Comparison of ENCODE assay signal across 21 cellular contexts in the genomic region with DNA sequence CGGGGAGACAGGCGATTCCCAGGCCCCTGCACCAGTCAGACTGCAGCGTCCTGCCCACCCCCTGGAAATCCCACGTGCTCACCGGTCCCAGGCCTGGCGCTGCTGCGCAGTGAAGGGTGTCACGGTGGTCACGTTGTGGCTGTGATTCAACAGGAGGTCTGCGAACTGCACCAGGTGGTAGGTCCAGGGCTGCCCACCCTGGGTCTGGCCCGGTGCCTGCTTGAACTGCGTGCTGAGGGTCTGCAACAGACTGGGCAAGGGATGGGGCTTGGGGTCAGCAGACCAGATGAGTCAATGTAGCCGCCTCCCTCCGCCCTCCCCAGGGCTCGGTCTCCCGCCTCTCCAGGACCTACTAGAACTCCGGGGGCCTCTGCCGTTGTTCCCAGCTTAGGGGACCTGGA. TPM values are rescaled to one million over a fixed set of nuclear protein-coding genes. Genes with fewer than 3 reads are reported as not detected.
DNase-seq lines count a peak whose midpoint lies in the region; ATAC-seq, FAIRE-seq and TF ChIP-seq lines count a peak whose summit lies in the region.
"Had no signal": no experiment of that assay in that cellular context is flagged by ENCODE, and none has a peak within 500 bp of the region (broad histone marks: within the 10 kb centered on the region; RNA-seq: fewer than 3 reads in every experiment).

No MANE protein-coding gene starts in this region.

- ATAC-seq in stimulated activated naive CD8-positive, alpha-beta T cell treated with anti-CD3 and anti-CD28 coated beads, Interleukin-15, Interleukin-2, amounts not matched to agents 100 U/mL and 50 U/mL, for 24 hours, result no peak
- no peak for ATAC-seq in stimulated activated naive CD8-positive, alpha-beta T cell treated with anti-CD3 and anti-CD28 coated beads, Interleukin-15, amount 100 ng/mL, for 72 hours
- ATAC-seq in HepG2, result no peak
- ATAC-seq in GM18868 (IDR thresholded peaks at IDR 0.05; ENCODE audit: unreplicated experiment), result no peak
- ATAC-seq in GM18907 (IDR thresholded peaks at IDR 0.05; ENCODE audit: unreplicated experiment), result no peak
- ATAC-seq: CD8-positive, alpha-beta T cell had no signal

- H3K36me3 ChIP-seq in HepG2 (replicated peaks in 1 of 2; ENCODE audit: control insufficient read depth in 1 of 2, insufficient read depth in 2 of 2, low read length in 2 of 2), result peaks cover 51 to 85% of the 10 kb centered on the region in 2 experiments

- H3K27me3 ChIP-seq in HepG2 (ENCODE audit: control insufficient read depth in 1 of 2, insufficient read depth in 2 of 2, low read length in 2 of 2), result no peaks in the 10 kb centered on the region

- FAIRE-seq in HepG2 (lab: Jason Lieb, UNC), result no peak
- FAIRE-seq: A204.1, D721Med, H54 had no signal

- H3K4me1 Mint-ChIP-seq in stimulated activated naive CD8-positive, alpha-beta T cell treated with anti-CD3 and anti-CD28 coated beads, Interleukin-15, amount 100 ng/mL, for 72 hours, result peaks cover 7% of the 10 kb centered on the region
- H3K4me1 Mint-ChIP-seq: CD14-positive monocyte had no signal

- H3K79me2 ChIP-seq in HepG2 (ENCODE audit: insufficient read depth, low read length), result peaks cover under 1% of the 10 kb centered on the region

- CTCF ChIA-PET in HepG2 (lab: Yijun Ruan, JAX; ENCODE audit: low intra/inter-chr PET ratio, low total read pairs), result no interaction called here

- no peaks in the 10 kb centered on the region for H3K9me3 ChIP-seq in HepG2 (ENCODE audit: low read length)

- no peak overlapping the region for H3K27ac Mint-ChIP-seq in stimulated activated naive CD8-positive, alpha-beta T cell treated with anti-CD3 and anti-CD28 coated beads, Interleukin-15, amount 100 ng/mL, for 72 hours
- H3K27ac Mint-ChIP-seq: CD8-positive, alpha-beta T cell had no signal

- no peaks in the 10 kb centered on the region for H3K9me3 Mint-ChIP-seq in stimulated activated naive CD8-positive, alpha-beta T cell treated with anti-CD3 and anti-CD28 coated beads, Interleukin-15, amount 100 ng/mL, for 72 hours
- H3K9me3 Mint-ChIP-seq: CD14-positive monocyte; CD8-positive, alpha-beta T cell had no signal

- no peak overlapping the region for H3K27ac ChIP-seq in HepG2 (ENCODE audit: extremely low read length, insufficient read depth, low read length)
- H3K27ac ChIP-seq: GM23248, HL-60 had no signal

- DNase-seq in stimulated activated naive CD8-positive, alpha-beta T cell treated with anti-CD3 and anti-CD28 coated beads, Interleukin-15, Interleukin-2, amounts not matched to agents 100 U/mL and 50 U/mL, for 24 hours, result peak; percentile 2
- DNase-seq in stimulated activated naive CD8-positive, alpha-beta T cell treated with anti-CD3 and anti-CD28 coated beads, Interleukin-15, amount 100 ng/mL, for 72 hours, result no peak
- no peak for DNase-seq in HepG2 (ENCODE audit: low spot score)
- DNase-seq in posterior vena cava (ENCODE audit: low spot score), result peak; percentile 76
- no peak for DNase-seq in DMS153 treated with DMSO at 0.1 percent for 48 hours (lab: John Stamatoyannopoulos, UW; ENCODE audit: unreplicated experiment)
- DNase-seq: CD8-positive, alpha-beta T cell; COR-L47; DMS153; DND-41; GDM1; GM23248; KBM-7 had no signal

- H3K4me2 ChIP-seq in HepG2 (ENCODE audit: low read depth, low read length), result no peak overlapping the region

- TF ChIP-seq POLR2A in HepG2 (IDR thresholded peaks at IDR 0.05; ENCODE audit: insufficient read depth in 1 of 2, low read depth in 2 of 2, low read length in 2 of 2), result no peak

- TF ChIP-seq EP300 in HepG2 (IDR thresholded peaks at IDR 0.05; ENCODE audit: low read depth in 2 of 2, low read length in 2 of 2) (no peak), HepG2 (CRISPR knock-in tag; IDR thresholded peaks at IDR 0.05; ENCODE audit: borderline replicate concordance) (no peak)

- H3K9ac ChIP-seq in HepG2 (ENCODE audit: insufficient read depth, low read depth, low read length), result no peak overlapping the region
- H3K9ac ChIP-seq: GM23248 had no signal

- in situ Hi-C loops in HepG2 (cut with HindIII; ENCODE audit: extremely low pct_ligation_motif_present, low pct_unique_long_range_greater_than_20kb), result no loop called here

- BruUV-seq in HepG2 (replicated peaks; lab: Mats Ljungman, UMichigan), result no TSS peak

- no peak overlapping the region for H3K4me3 Mint-ChIP-seq in stimulated activated naive CD8-positive, alpha-beta T cell treated with anti-CD3 and anti-CD28 coated beads, Interleukin-15, amount 100 ng/mL, for 72 hours
- H3K4me3 Mint-ChIP-seq: CD14-positive monocyte; CD8-positive, alpha-beta T cell had no signal

- no peaks in the 10 kb centered on the region for H4K20me1 ChIP-seq in HepG2 (ENCODE audit: insufficient read depth, low read length)

- no peak overlapping the region for H2AFZ ChIP-seq in HepG2 (ENCODE audit: low read length)
- H2AFZ ChIP-seq: GM23248 had no signal

- H3K4me1 ChIP-seq in HepG2 (ENCODE audit: insufficient read depth, low read length), result 0 out of 2 replicates have a peak, but pooled peaks cover under 1% of the 10 kb centered on the region

- intact Hi-C loops in HepG2 (cut with micrococcal nuclease; ENCODE audit: unreplicated experiment), result no loop called here
- intact Hi-C loops in posterior vena cava (cut with DNase I), result no loop called here

- TF ChIP-seq CTCF in HepG2 (CRISPR knock-in tag; IDR thresholded peaks at IDR 0.05), result no peak

- H3K27me3 Mint-ChIP-seq in stimulated activated naive CD8-positive, alpha-beta T cell treated with anti-CD3 and anti-CD28 coated beads, Interleukin-15, amount 100 ng/mL, for 72 hours, result no peaks in the 10 kb centered on the region

- POLR2A ChIA-PET in HepG2 (lab: Yijun Ruan, JAX), result no interaction called here

- no peak for TF ChIP-seq RAD21 in HepG2 (CRISPR knock-in tag; IDR thresholded peaks at IDR 0.05)

- H3K4me3 ChIP-seq in HepG2 (replicated peaks in 1 of 3; ENCODE audit: insufficient read depth in 1 of 3, low read depth in 2 of 3, low read length in 3 of 3), result no peak overlapping the region
- H3K4me3 ChIP-seq: GM23248 had no signal

- 98% methylated on average over 6 of the region's 18 CpGs for WGBS in HepG2 (ENCODE audit: low lambda C conversion rate)

RNA-seq across cellular contexts. Expression of gene MYBBP1A, which starts 7.1 kb away (rescaled TPM):
- total RNA-seq in HepG2 (2016; rRNA removed; fragmentation: Illumina TruSeq; extraction: Trizol) (40.4 and 54.8 TPM in 2 replicates), posterior vena cava (10 to 100 TPM; 37.9 to 41.0 TPM)
- total RNA-seq in HepG2 (2016; cell fraction: cytosol; rRNA removed; fragmentation: Illumina TruSeq; extraction: Trizol; ENCODE audit: low read depth), result 58.9 and 65.5 TPM in 2 replicates
- 35.1 and 61.8 TPM in 2 replicates for total RNA-seq in HepG2 (2016; cell fraction: insoluble cytoplasmic fraction; rRNA removed; fragmentation: Illumina TruSeq; extraction: Trizol)
- total RNA-seq in HepG2 (2016; cell fraction: membrane; rRNA removed; fragmentation: Illumina TruSeq; extraction: Trizol), result 24.4 and 24.9 TPM in 2 replicates
- total RNA-seq in HepG2 (2016; cell fraction: nucleus; rRNA removed; fragmentation: Illumina TruSeq; extraction: Trizol), result 52.0 and 62.6 TPM in 2 replicates
- 18.6 and 28.4 TPM in 2 replicates for polyA plus RNA-seq in HepG2 (2011; rRNA removed)
- 9.7 and 12.5 TPM in 2 replicates for polyA plus RNA-seq in HepG2 (2011; cell fraction: cytosol; rRNA removed)
- polyA plus RNA-seq in HepG2 (2011; cell fraction: nucleus; rRNA removed), result 158 and 176 TPM in 2 replicates
- polyA plus RNA-seq in HepG2 (2012), result 28.0 and 41.5 TPM in 2 replicates
- 7.8 and 7.9 TPM in 2 replicates for polyA plus RNA-seq in HepG2 (2016; cell fraction: cytosol; fragmentation: Illumina TruSeq; extraction: Trizol; ENCODE audit: low read depth)
- polyA plus RNA-seq in HepG2 (2016; cell fraction: insoluble cytoplasmic fraction; fragmentation: Illumina TruSeq; extraction: Trizol; ENCODE audit: low read depth), result 28.2 and 32.7 TPM in 2 replicates
- polyA plus RNA-seq in HepG2 (2016; cell fraction: membrane; fragmentation: Illumina TruSeq; extraction: Trizol; ENCODE audit: low read depth), result 9.0 and 12.1 TPM in 2 replicates
- 146 and 160 TPM in 2 replicates for polyA plus RNA-seq in HepG2 (2016; cell fraction: nucleus; fragmentation: Illumina TruSeq; extraction: Trizol; ENCODE audit: insufficient read depth, low read depth)
- 50.2 and 100 TPM in 2 replicates for polyA minus RNA-seq in HepG2 (2011; rRNA and poly(A)+ RNA removed; ENCODE audit: low replicate concordance)
- polyA minus RNA-seq in HepG2 (2011; cell fraction: cytosol; rRNA and poly(A)+ RNA removed), result 19.4 and 21.0 TPM in 2 replicates
- polyA minus RNA-seq in HepG2 (2011; cell fraction: nucleus; rRNA and poly(A)+ RNA removed), result 53.3 and 54.8 TPM in 2 replicates

RNA-seq across cellular contexts. Expression of gene GGT6, which starts 12.3 kb away (rescaled TPM):
- total RNA-seq in HepG2 (2016; rRNA removed; fragmentation: Illumina TruSeq; extraction: Trizol) (0.70 and 0.80 TPM in 2 replicates), posterior vena cava (not detected)
- 0.20 and 0.26 TPM in 2 replicates for total RNA-seq in HepG2 (2016; cell fraction: cytosol; rRNA removed; fragmentation: Illumina TruSeq; extraction: Trizol; ENCODE audit: low read depth)
- 0.68 and 1.1 TPM in 2 replicates for total RNA-seq in HepG2 (2016; cell fraction: insoluble cytoplasmic fraction; rRNA removed; fragmentation: Illumina TruSeq; extraction: Trizol)
- 0.59 and 0.62 TPM in 2 replicates for total RNA-seq in HepG2 (2016; cell fraction: membrane; rRNA removed; fragmentation: Illumina TruSeq; extraction: Trizol)
- 0.28 and 0.37 TPM in 2 replicates for total RNA-seq in HepG2 (2016; cell fraction: nucleus; rRNA removed; fragmentation: Illumina TruSeq; extraction: Trizol)
- 0.14 and 0.16 TPM in 2 replicates for polyA plus RNA-seq in HepG2 (2011; rRNA removed)
- polyA plus RNA-seq in HepG2 (2011; cell fraction: cytosol; rRNA removed), result 0.10 and 0.12 TPM in 2 replicates
- polyA plus RNA-seq in HepG2 (2011; cell fraction: nucleus; rRNA removed), result 0.09 and 0.43 TPM in 2 replicates
- polyA plus RNA-seq in HepG2 (2012), result 0.24 and 0.29 TPM in 2 replicates
- 0.24 and 0.27 TPM in 2 replicates for polyA plus RNA-seq in HepG2 (2016; cell fraction: cytosol; fragmentation: Illumina TruSeq; extraction: Trizol; ENCODE audit: low read depth)
- polyA plus RNA-seq in HepG2 (2016; cell fraction: insoluble cytoplasmic fraction; fragmentation: Illumina TruSeq; extraction: Trizol; ENCODE audit: low read depth), result 0.71 and 1.2 TPM in 2 replicates
- polyA plus RNA-seq in HepG2 (2016; cell fraction: membrane; fragmentation: Illumina TruSeq; extraction: Trizol; ENCODE audit: low read depth), result 0.50 and 0.52 TPM in 2 replicates
- polyA plus RNA-seq in HepG2 (2016; cell fraction: nucleus; fragmentation: Illumina TruSeq; extraction: Trizol; ENCODE audit: insufficient read depth, low read depth), result 1.1 and 1.5 TPM in 2 replicates
- polyA minus RNA-seq in HepG2 (2011; rRNA and poly(A)+ RNA removed; ENCODE audit: low replicate concordance), result 0.38 TPM in 1 of 2 replicates, not detected in the other
- polyA minus RNA-seq in HepG2 (2011; cell fraction: cytosol; rRNA and poly(A)+ RNA removed), result not detected in 2 replicates
- 0.12 TPM in 1 of 2 replicates, not detected in the other for polyA minus RNA-seq in HepG2 (2011; cell fraction: nucleus; rRNA and poly(A)+ RNA removed)
- total RNA-seq: CD8-positive, alpha-beta T cell; GM23248 had no signal
- polyA plus RNA-seq: AG04450, BJ, CD14-positive monocyte, GM23248 had no signal

RNA-seq across cellular contexts. Expression of gene SMTNL2, which starts 36.3 kb away (rescaled TPM):
- total RNA-seq in HepG2 (2016; rRNA removed; fragmentation: Illumina TruSeq; extraction: Trizol), result 5.1 and 5.8 TPM in 2 replicates
- 1.5 and 1.6 TPM in 2 replicates for total RNA-seq in HepG2 (2016; cell fraction: cytosol; rRNA removed; fragmentation: Illumina TruSeq; extraction: Trizol; ENCODE audit: low read depth)
- 5.3 and 5.8 TPM in 2 replicates for total RNA-seq in HepG2 (2016; cell fraction: insoluble cytoplasmic fraction; rRNA removed; fragmentation: Illumina TruSeq; extraction: Trizol)
- 4.8 and 5.0 TPM in 2 replicates for total RNA-seq in HepG2 (2016; cell fraction: membrane; rRNA removed; fragmentation: Illumina TruSeq; extraction: Trizol)
- 3.0 and 4.2 TPM in 2 replicates for total RNA-seq in HepG2 (2016; cell fraction: nucleus; rRNA removed; fragmentation: Illumina TruSeq; extraction: Trizol)
- 0.41 and 1.1 TPM in 2 replicates for polyA plus RNA-seq in HepG2 (2011; rRNA removed)
- 0.38 and 0.64 TPM in 2 replicates for polyA plus RNA-seq in HepG2 (2011; cell fraction: cytosol; rRNA removed)
- polyA plus RNA-seq in HepG2 (2011; cell fraction: nucleus; rRNA removed), result 0.42 and 0.95 TPM in 2 replicates
- 0.58 and 0.69 TPM in 2 replicates for polyA plus RNA-seq in HepG2 (2012)
- 1.8 TPM in 2 replicates for polyA plus RNA-seq in HepG2 (2016; cell fraction: cytosol; fragmentation: Illumina TruSeq; extraction: Trizol; ENCODE audit: low read depth)
- 7.9 and 8.6 TPM in 2 replicates for polyA plus RNA-seq in HepG2 (2016; cell fraction: insoluble cytoplasmic fraction; fragmentation: Illumina TruSeq; extraction: Trizol; ENCODE audit: low read depth)
- 2.3 and 3.2 TPM in 2 replicates for polyA plus RNA-seq in HepG2 (2016; cell fraction: membrane; fragmentation: Illumina TruSeq; extraction: Trizol; ENCODE audit: low read depth)
- polyA plus RNA-seq in HepG2 (2016; cell fraction: nucleus; fragmentation: Illumina TruSeq; extraction: Trizol; ENCODE audit: insufficient read depth, low read depth), result 5.8 and 9.1 TPM in 2 replicates
- 1.9 TPM in 1 of 2 replicates, not detected in the other for polyA minus RNA-seq in HepG2 (2011; rRNA and poly(A)+ RNA removed; ENCODE audit: low replicate concordance)
- 0.70 and 0.99 TPM in 2 replicates for polyA minus RNA-seq in HepG2 (2011; cell fraction: cytosol; rRNA and poly(A)+ RNA removed)
- polyA minus RNA-seq in HepG2 (2011; cell fraction: nucleus; rRNA and poly(A)+ RNA removed), result 0.13 TPM in 1 of 2 replicates, not detected in the other
- total RNA-seq in posterior vena cava, result 1 to 10 TPM; 2.0 to 3.0 TPM
- total RNA-seq: CD8-positive, alpha-beta T cell; GM23248 had no signal
- polyA plus RNA-seq: BJ, GM23248 had no signal

RNA-seq across cellular contexts. Expression of gene SPNS2, which starts 49.4 kb away (rescaled TPM):
- total RNA-seq in HepG2 (2016; rRNA removed; fragmentation: Illumina TruSeq; extraction: Trizol), result not detected in 2 replicates
- total RNA-seq in HepG2 (2016; cell fraction: cytosol; rRNA removed; fragmentation: Illumina TruSeq; extraction: Trizol; ENCODE audit: low read depth), result not detected in 2 replicates
- total RNA-seq in HepG2 (2016; cell fraction: insoluble cytoplasmic fraction; rRNA removed; fragmentation: Illumina TruSeq; extraction: Trizol), result not detected in 2 replicates
- not detected in 2 replicates for total RNA-seq in HepG2 (2016; cell fraction: membrane; rRNA removed; fragmentation: Illumina TruSeq; extraction: Trizol)
- total RNA-seq in HepG2 (2016; cell fraction: nucleus; rRNA removed; fragmentation: Illumina TruSeq; extraction: Trizol), result not detected in 2 replicates
- 0.01 and 0.03 TPM in 2 replicates for polyA plus RNA-seq in HepG2 (2011; rRNA removed)
- polyA plus RNA-seq in HepG2 (2011; cell fraction: cytosol; rRNA removed), result 0.03 and 0.05 TPM in 2 replicates
- 0.14 TPM in 1 of 2 replicates, not detected in the other for polyA plus RNA-seq in HepG2 (2011; cell fraction: nucleus; rRNA removed)
- polyA plus RNA-seq in HepG2 (2012), result 0.16 and 0.34 TPM in 2 replicates
- not detected in 2 replicates for polyA plus RNA-seq in HepG2 (2016; cell fraction: cytosol; fragmentation: Illumina TruSeq; extraction: Trizol; ENCODE audit: low read depth)
- not detected in 2 replicates for polyA plus RNA-seq in HepG2 (2016; cell fraction: insoluble cytoplasmic fraction; fragmentation: Illumina TruSeq; extraction: Trizol; ENCODE audit: low read depth)
- not detected in 2 replicates for polyA plus RNA-seq in HepG2 (2016; cell fraction: membrane; fragmentation: Illumina TruSeq; extraction: Trizol; ENCODE audit: low read depth)
- polyA plus RNA-seq in HepG2 (2016; cell fraction: nucleus; fragmentation: Illumina TruSeq; extraction: Trizol; ENCODE audit: insufficient read depth, low read depth), result not detected in 2 replicates
- 0.16 TPM in 1 of 2 replicates, not detected in the other for polyA minus RNA-seq in HepG2 (2011; rRNA and poly(A)+ RNA removed; ENCODE audit: low replicate concordance)
- not detected in 2 replicates for polyA minus RNA-seq in HepG2 (2011; cell fraction: cytosol; rRNA and poly(A)+ RNA removed)
- polyA minus RNA-seq in HepG2 (2011; cell fraction: nucleus; rRNA and poly(A)+ RNA removed), result not detected in 2 replicates
- 10 to 100 TPM; 16.2 to 20.9 TPM for total RNA-seq in posterior vena cava
- total RNA-seq: GM23248 had no signal
- polyA plus RNA-seq: AG04450, BJ had no signal

Comparison
In these comparisons a context has a peak if more than half of its experiments do, and no peak if none do; other contexts are left out.
1. DNase-seq: peak in stimulated activated naive CD8-positive, alpha-beta T cell treated with anti-CD3 and anti-CD28 coated beads, Interleukin-15, Interleukin-2, amounts not matched to agents 100 U/mL and 50 U/mL, for 24 hours (single experiment) and posterior vena cava (single experiment); none in stimulated activated naive CD8-positive, alpha-beta T cell treated with anti-CD3 and anti-CD28 coated beads, Interleukin-15, amount 100 ng/mL, for 72 hours (0 of 2), HepG2 (single experiment) and DMS153 treated with DMSO at 0.1 percent for 48 hours (single experiment).